Comparison of ENCODE assay signal across 8 cellular contexts in genomic region chr7:130490888-130491771, GRCh38. TPM values are rescaled to one million over a fixed set of nuclear protein-coding genes. Genes with fewer than 3 reads are reported as not detected.
DNase-seq lines count a peak whose midpoint lies in the region; ATAC-seq, FAIRE-seq and TF ChIP-seq lines count a peak whose summit lies in the region.

No MANE protein-coding gene starts in this region.

- H3K27ac Mint-ChIP-seq in central memory CD8-positive, alpha-beta T cell (ENCODE audit: low read depth) = no peak overlapping the region

- intact Hi-C loops in kidney (cut with DNase I) = no loop called here

- H3K4me1 ChIP-seq in NT2/D1 (ENCODE audit: insufficient read depth, insufficient read length) (no peaks in the 10 kb centered on the region), kidney (ENCODE audit: control insufficient read depth in 1 of 2, insufficient read depth in 1 of 2, low read depth in 1 of 2, low read length in 2 of 2) (peaks cover 11 to 20% of the 10 kb centered on the region in 2 donors)

- H3K4me3 ChIP-seq in NT2/D1 (ENCODE audit: insufficient read length, low read depth) = peak overlapping the region; percentile 45
- peak overlapping the region; percentile 43 to 46 for H3K4me3 ChIP-seq in kidney (ENCODE audit: low read length in 2 of 2)

- peaks cover 55% of the 10 kb centered on the region for H3K27me3 ChIP-seq in NT2/D1 (ENCODE audit: insufficient read depth, insufficient read length)

- peak; percentile 75 for DNase-seq in Daoy (ENCODE audit: low read depth)
- DNase-seq in NT2/D1 (ENCODE audit: low read depth, low spot score) = no peak
- no peak for DNase-seq in central memory CD8-positive, alpha-beta T cell (ENCODE audit: low spot score in 2 of 2)
- DNase-seq in kidney = peak; percentile 76
- DNase-seq in stimulated activated CD8-positive, alpha-beta memory T cell treated with anti-CD3 and anti-CD28 coated beads, Interleukin-12 subunit alpha, Interleukin-12 subunit beta, amount 100 ng/mL, for 4 hours (ENCODE audit: low read depth) = peak; percentile 17
- DNase-seq in NCI-H2171 (lab: John Stamatoyannopoulos, UW) = no peak
- DNase-seq in HT-29 (ENCODE audit: low spot score) = no peak
- DNase-seq in T1000 (lab: John Stamatoyannopoulos, UW) = no peak

- no peak for ATAC-seq in central memory CD8-positive, alpha-beta T cell (replicated peaks; ENCODE audit: extremely low read depth, poor library complexity, severe bottlenecking)

- H3K36me3 Mint-ChIP-seq in central memory CD8-positive, alpha-beta T cell (ENCODE audit: insufficient read depth) = peaks cover 2% of the 10 kb centered on the region

- H3K9me3 Mint-ChIP-seq in central memory CD8-positive, alpha-beta T cell = no peaks in the 10 kb centered on the region

- H3K4me1 Mint-ChIP-seq in central memory CD8-positive, alpha-beta T cell = peaks cover 14% of the 10 kb centered on the region

- peak overlapping the region; percentile 40 to 52 for H3K27ac ChIP-seq in kidney (ENCODE audit: low read depth in 2 of 2, low read length in 2 of 2)

- peaks cover 9% of the 10 kb centered on the region for H3K36me3 ChIP-seq in NT2/D1 (ENCODE audit: insufficient read depth, insufficient read length, low read length)
- H3K36me3 ChIP-seq in kidney (ENCODE audit: control insufficient read depth in 1 of 2, insufficient read depth in 2 of 2, low read length in 2 of 2) = no peaks in the 10 kb centered on the region

- H3K9ac ChIP-seq in NT2/D1 (ENCODE audit: insufficient read length, low read depth) = peak overlapping the region; percentile 80
- peak overlapping the region; percentile 4 to 9 for H3K9ac ChIP-seq in kidney (ENCODE audit: low read length in 2 of 2)

- TF ChIP-seq CTCF in kidney (IDR thresholded peaks at IDR 0.05; ENCODE audit: borderline replicate concordance, extremely low read depth, insufficient read depth) = peak; percentile 34

- peak overlapping the region; percentile 63 for H3K4me3 Mint-ChIP-seq in central memory CD8-positive, alpha-beta T cell

- no peak for FAIRE-seq in kidney (lab: Jason Lieb, UNC)

- peaks cover 74% of the 10 kb centered on the region for H3K27me3 Mint-ChIP-seq in central memory CD8-positive, alpha-beta T cell

- no peaks in the 10 kb centered on the region for H3K9me3 ChIP-seq in NT2/D1 (ENCODE audit: insufficient read depth, low read length)
- no peaks in the 10 kb centered on the region for H3K9me3 ChIP-seq in kidney (ENCODE audit: control insufficient read depth in 1 of 2, low read length in 2 of 2)

RNA-seq across cellular contexts. Expression of gene MEST, which starts 0.8 kb away (rescaled TPM):
- total RNA-seq in Daoy (2014; rRNA removed; shearing (Covaris generic)) = 566 and 568 TPM in 2 replicates
- total RNA-seq in kidney = 31.0 TPM
- 23.6 TPM for polyA plus RNA-seq in kidney (ENCODE audit: insufficient read depth, low read depth, low replicate concordance)
- total RNA-seq in HT-29 (2014; rRNA removed; shearing (Covaris generic)) = 60.3 and 66.5 TPM in 2 replicates

RNA-seq across cellular contexts. Expression of gene CEP41, which starts 50.3 kb away (rescaled TPM):
- 33.1 and 43.9 TPM in 2 replicates for total RNA-seq in Daoy (2014; rRNA removed; shearing (Covaris generic))
- total RNA-seq in kidney = 12.7 TPM
- polyA plus RNA-seq in kidney (ENCODE audit: insufficient read depth, low read depth, low replicate concordance) = 8.1 TPM
- 5.5 and 8.6 TPM in 2 replicates for total RNA-seq in HT-29 (2014; rRNA removed; shearing (Covaris generic))

Comparison
In these comparisons a context has a peak if more than half of its experiments do, and no peak if none do; other contexts are left out.
1. DNase-seq: peak in Daoy (single experiment), kidney (single experiment) and stimulated activated CD8-positive, alpha-beta memory T cell treated with anti-CD3 and anti-CD28 coated beads, Interleukin-12 subunit alpha, Interleukin-12 subunit beta, amount 100 ng/mL, for 4 hours (single experiment); none in NT2/D1 (single experiment), central memory CD8-positive, alpha-beta T cell (0 of 2), NCI-H2171 (single experiment), HT-29 (single experiment) and T1000 (single experiment).